8 cellular contexts compared by ENCODE assay signal in genomic region chr22:25564979-25565677, GRCh38. TPM values are rescaled to one million over a fixed set of nuclear protein-coding genes. Genes with fewer than 3 reads are reported as not detected.
DNase-seq lines count a peak whose midpoint lies in the region; ATAC-seq lines count a peak whose summit lies in the region.

No MANE protein-coding gene starts in this region.

- no peaks in the 10 kb centered on the region for H3K36me3 Mint-ChIP-seq in activated CD4-positive, alpha-beta T cell treated with anti-CD3 and anti-CD28 coated beads for 36 hours (ENCODE audit: low read depth)

- peak; percentile 11 for ATAC-seq in activated CD4-positive, alpha-beta T cell treated with anti-CD3 and anti-CD28 coated beads for 36 hours
- ATAC-seq in Right ventricle myocardium superior (ENCODE audit: poor library complexity): peak; percentile 19

- peaks cover 9% of the 10 kb centered on the region for H3K27me3 Mint-ChIP-seq in activated CD4-positive, alpha-beta T cell treated with anti-CD3 and anti-CD28 coated beads for 36 hours

- H3K9me3 Mint-ChIP-seq in activated CD4-positive, alpha-beta T cell treated with anti-CD3 and anti-CD28 coated beads for 36 hours (ENCODE audit: low read depth): no peaks in the 10 kb centered on the region

- peak overlapping the region; percentile 74 for H3K4me3 Mint-ChIP-seq in activated CD4-positive, alpha-beta T cell treated with anti-CD3 and anti-CD28 coated beads for 36 hours

- H3K4me1 Mint-ChIP-seq in activated CD4-positive, alpha-beta T cell treated with anti-CD3 and anti-CD28 coated beads for 36 hours: peaks cover 33% of the 10 kb centered on the region

- peak; percentile 49 for DNase-seq in activated CD4-positive, alpha-beta T cell treated with anti-CD3 and anti-CD28 coated beads for 36 hours
- no peak for DNase-seq in activated CD4-positive, alpha-beta T cell treated with anti-CD3 and anti-CD28 coated beads for 1 hour
- DNase-seq in HuH-7 (ENCODE audit: low spot score) (peak; percentile 33), Right ventricle myocardium superior (peak; percentile 59), posterior cingulate gyrus (peak in 6 of 10 donors; percentile 11 to 81 (median 21)), cortex of kidney (lab: John Stamatoyannopoulos, UW) (no peak), NCI-H187 treated with DMSO at 0.1 percent for 48 hours (lab: John Stamatoyannopoulos, UW) (no peak)
- peak; percentile 24 for DNase-seq in activated T-cell treated with anti-CD3 and anti-CD28 coated beads, Interleukin-2, amount 50 U/mL, for 1 hour

- POLR2A ChIA-PET in activated CD4-positive, alpha-beta T cell treated with anti-CD3 and anti-CD28 coated beads for 36 hours (lab: Charles Lee): no interaction called here

- peak overlapping the region; percentile 73 for H3K27ac Mint-ChIP-seq in activated CD4-positive, alpha-beta T cell treated with anti-CD3 and anti-CD28 coated beads for 36 hours

- intact Hi-C loops in activated CD4-positive, alpha-beta T cell treated with anti-CD3 and anti-CD28 coated beads for 36 hours (cut with DNase I, micrococcal nuclease): loop anchor here (2.0 to 10.0 kb wide), 7 partner anchors 57 to 490 kb away; no protein-coding TSS in a partner anchor
- intact Hi-C loops in Right ventricle myocardium superior (cut with DNase I) (no loop called here), posterior cingulate gyrus (cut with DNase I) (loop anchor here (5.0 kb wide), 1 partner anchor 137 kb away; no protein-coding TSS in a partner anchor)

- CTCF ChIA-PET in activated CD4-positive, alpha-beta T cell treated with anti-CD3 and anti-CD28 coated beads for 36 hours (lab: Charles Lee): no interaction called here

RNA-seq across cellular contexts. Expression of gene GRK3, which starts 0.7 kb away (rescaled TPM):
- total RNA-seq in activated CD4-positive, alpha-beta T cell treated with anti-CD3 and anti-CD28 coated beads for 36 hours: 1 to 10 TPM; 8.6 to 9.2 TPM
- total RNA-seq in Right ventricle myocardium superior: 3.7 TPM

Comparison
In these comparisons a context has a peak if more than half of its experiments do, and no peak if none do; other contexts are left out.
1. DNase-seq: peak in activated CD4-positive, alpha-beta T cell treated with anti-CD3 and anti-CD28 coated beads for 36 hours (single experiment), HuH-7 (single experiment), activated T-cell treated with anti-CD3 and anti-CD28 coated beads, Interleukin-2, amount 50 U/mL, for 1 hour (single experiment), Right ventricle myocardium superior (single experiment) and posterior cingulate gyrus (6 of 10); none in activated CD4-positive, alpha-beta T cell treated with anti-CD3 and anti-CD28 coated beads for 1 hour (single experiment), cortex of kidney (single experiment) and NCI-H187 treated with DMSO at 0.1 percent for 48 hours (single experiment).